Comparison of ENCODE assay signal across 9 cellular contexts in genomic region chr12:78739653-78740052, GRCh38.
"Had no signal": no experiment of that assay in that cellular context is flagged by ENCODE, and none has a peak within 500 bp of the region (broad histone marks: within the 10 kb centered on the region; RNA-seq: fewer than 3 reads in every experiment).

No MANE protein-coding gene starts in this region.

- ATAC-seq: GM23338, HCT116 had no signal

- H3K4me1 ChIP-seq: HAP-1 had no signal

- H3K4me3 ChIP-seq: GM23248, GM23338, HAP-1 had no signal

- DNase-seq: GM23248, GOT3, H7, H9, HCEC 1CT, HFFc6 had no signal

- H3K9me3 Mint-ChIP-seq: GM23338, H9, HFFc6 had no signal

- H3K9me3 ChIP-seq: HAP-1 had no signal

- H3K27ac Mint-ChIP-seq: GM23338, H9, HFFc6 had no signal

- H3K4me3 Mint-ChIP-seq: GM23338, H9, HFFc6 had no signal

- H3K27ac ChIP-seq: GM23248 had no signal

- H3K4me1 Mint-ChIP-seq: GM23338, H9 had no signal

- H3K36me3 ChIP-seq: HAP-1 had no signal

- H3K9ac ChIP-seq: GM23248 had no signal
